In genomic region chr6:2158596-2159271, GRCh38 we compare ENCODE assay signal across 1 cellular context.
TF ChIP-seq lines count a peak whose summit lies in the region.

No MANE protein-coding gene starts in this region.

TF ChIP-seq in HEK293T, 16 proteins besides CTCF, POLR2A, EP300 and RAD21 (continued from another document):
- no peak for TF ChIP-seq NFRKB (IDR thresholded peaks at IDR 0.05)
- no peak for TF ChIP-seq FOXA1 (IDR thresholded peaks at IDR 0.05)
